8 cellular contexts compared by ENCODE assay signal in the genomic region with DNA sequence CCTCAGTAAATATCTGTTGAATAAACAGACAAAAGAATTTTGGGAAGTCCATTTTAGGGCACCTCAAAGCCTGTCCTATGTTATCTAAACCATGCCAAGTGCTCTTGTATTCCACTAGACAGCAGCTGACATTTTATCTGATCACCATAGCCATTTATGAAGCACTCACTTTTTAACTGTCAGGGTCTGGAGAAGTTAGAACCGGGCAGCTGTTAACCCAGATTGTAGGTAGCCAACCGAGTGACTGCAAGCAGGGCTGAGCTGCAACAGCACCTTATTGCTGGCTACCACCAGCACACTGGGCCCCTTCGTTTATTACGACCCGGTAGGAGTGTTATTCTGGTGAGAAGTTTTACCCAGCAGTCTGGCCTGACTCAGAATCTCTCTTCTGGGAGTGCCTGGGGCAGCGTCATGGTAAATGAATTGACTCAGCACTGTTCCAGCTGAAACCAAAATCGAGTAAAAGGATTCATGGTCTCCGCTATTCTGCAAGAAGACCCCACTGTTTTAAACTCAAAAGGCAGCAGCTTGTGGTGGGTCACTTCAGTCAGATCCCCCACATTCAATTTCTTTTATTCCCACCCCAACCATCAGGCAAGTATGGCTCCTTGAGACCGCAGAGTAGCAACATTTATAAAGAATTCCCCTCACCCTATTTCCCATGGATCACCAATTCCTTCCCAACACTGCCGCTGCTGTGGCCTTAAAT. TPM values are rescaled to one million over a fixed set of nuclear protein-coding genes. Genes with fewer than 3 reads are reported as not detected.
A peak's percentile ranks its signal among the peaks of the same experiment; 100 is the strongest.
DNase-seq lines count a peak whose midpoint lies in the region; ATAC-seq and TF ChIP-seq lines count a peak whose summit lies in the region.

No MANE protein-coding gene starts in this region.

- H3K36me3 ChIP-seq in effector memory CD4-positive, alpha-beta T cell (ENCODE audit: control insufficient read depth, insufficient read depth, low read length) = no peaks in the 10 kb centered on the region
- H3K36me3 ChIP-seq in aorta (ENCODE audit: control insufficient read depth in 1 of 2, insufficient read depth in 2 of 2, low read length in 1 of 2) = no peaks in the 10 kb centered on the region

- intact Hi-C loops in aorta (cut with DNase I) = no loop called here

- peak overlapping the region; percentile 92 for H3K27ac ChIP-seq in effector memory CD4-positive, alpha-beta T cell (ENCODE audit: insufficient read depth, low read length, poor library complexity, severe bottlenecking)
- peak overlapping the region in 1 of 2 donors; percentile 41 for H3K27ac ChIP-seq in aorta (ENCODE audit: low read depth in 1 of 2, low read length in 2 of 2)

- 31 to 36% methylated on average over 10 of the region's 10 CpGs for WGBS in aorta, 2 donors

- DNase-seq in GM12864 (ENCODE audit: low read depth) (no peak), T1000 (lab: John Stamatoyannopoulos, UW) (peak; percentile 56), omental fat pad (ENCODE audit: low spot score) (no peak), NCI-H82 treated with DMSO at 0.1 percent for 48 hours (lab: John Stamatoyannopoulos, UW; ENCODE audit: unreplicated experiment) (no peak), aorta (no peak)
- no peak for DNase-seq in effector memory CD4-positive, alpha-beta T cell

- no peak for TF ChIP-seq CTCF in GM12864 (IDR thresholded peaks at IDR 0.05; ENCODE audit: low read depth, low read length, missing control alignments)
- no peak for TF ChIP-seq CTCF in omental fat pad (IDR thresholded peaks at IDR 0.05)

- no peak for TF ChIP-seq POLR2A in GM18505 (IDR thresholded peaks at IDR 0.05; ENCODE audit: borderline replicate concordance, extremely low read depth, insufficient read depth, insufficient read length)

- H3K9me3 ChIP-seq in effector memory CD4-positive, alpha-beta T cell (ENCODE audit: control insufficient read depth, low read length) = no peaks in the 10 kb centered on the region
- H3K9me3 ChIP-seq in aorta (ENCODE audit: control insufficient read depth, low read length) = no peaks in the 10 kb centered on the region

- H3K4me3 ChIP-seq in GM12864 (ENCODE audit: low read depth, low read length) (peak overlapping the region; percentile 86), aorta (ENCODE audit: low read length in 2 of 2) (no peak overlapping the region)
- H3K4me3 ChIP-seq in effector memory CD4-positive, alpha-beta T cell (ENCODE audit: insufficient read depth, low read depth, low read length, poor library complexity, severe bottlenecking) = peak overlapping the region; percentile 86

- ATAC-seq in omental fat pad (ENCODE audit: low FRiP score) (peak; percentile 13), GM18505 (IDR thresholded peaks at IDR 0.05; ENCODE audit: unreplicated experiment) (no peak), GM19035 (IDR thresholded peaks at IDR 0.05; ENCODE audit: unreplicated experiment) (no peak), aorta (ENCODE audit: low FRiP score) (no peak)

- no peaks in the 10 kb centered on the region for H3K27me3 ChIP-seq in effector memory CD4-positive, alpha-beta T cell (replicated peaks; ENCODE audit: control insufficient read depth, insufficient read depth, low read length, poor library complexity, severe bottlenecking)
- H3K27me3 ChIP-seq in aorta (ENCODE audit: control insufficient read depth in 1 of 2, insufficient read depth in 2 of 2, low read length in 1 of 2) = no peaks in the 10 kb centered on the region

- H3K4me1 ChIP-seq in effector memory CD4-positive, alpha-beta T cell (ENCODE audit: control insufficient read depth, insufficient read depth, low read length, poor library complexity, severe bottlenecking) = peaks cover 57% of the 10 kb centered on the region
- peaks cover 0 to 8% of the 10 kb centered on the region in 2 donors for H3K4me1 ChIP-seq in aorta (ENCODE audit: control insufficient read depth in 1 of 2, insufficient read depth in 2 of 2, low read length in 2 of 2)

RNA-seq across cellular contexts. Expression of gene UBE2V1, which starts 1.7 kb away (rescaled TPM):
- total RNA-seq in omental fat pad = 100 to 1,000 TPM in 1 of 4 donors, 10 to 100 TPM in 3; 63.2 to 100 (median 72.6) TPM
- total RNA-seq in aorta = 100 to 1,000 TPM; 106 to 107 TPM
- 10 to 100 TPM; 54.2 to 59.9 TPM for polyA plus RNA-seq in aorta

RNA-seq across cellular contexts. Expression of gene PEDS1, which starts 42.2 kb away (rescaled TPM):
- 10 to 100 TPM; 20.8 to 61.5 (median 29.0) TPM for total RNA-seq in omental fat pad
- total RNA-seq in aorta = 10 to 100 TPM; 17.2 to 22.6 TPM
- polyA plus RNA-seq in aorta = 10 to 100 TPM in 1 of 2 donors, 1 to 10 TPM in 1; 6.5 to 13.9 TPM

Comparison
In these comparisons a context has a peak if more than half of its experiments do, and no peak if none do; other contexts are left out.
1. H3K4me3 ChIP-seq: peak in GM12864 (single experiment) and effector memory CD4-positive, alpha-beta T cell (single experiment); none in aorta (0 of 2).